ENCODE assay signal across 10 cellular contexts in genomic region chr12:111367661-111368221, GRCh38. TPM values are rescaled to one million over a fixed set of nuclear protein-coding genes. Genes with fewer than 3 reads are reported as not detected.
DNase-seq lines count a peak whose midpoint lies in the region; ATAC-seq, FAIRE-seq and TF ChIP-seq lines count a peak whose summit lies in the region.
"Had no signal": no experiment of that assay in that cellular context is flagged by ENCODE, and none has a peak within 500 bp of the region (broad histone marks: within the 10 kb centered on the region; RNA-seq: fewer than 3 reads in every experiment).

No MANE protein-coding gene starts in this region.

- peak overlapping the region; percentile 49 for H3K56ac ChIP-seq in mesendoderm (ENCODE audit: low read length)

- intact Hi-C loops in vagina (cut with DNase I) = no loop called here

- H3K27me3 ChIP-seq in mesendoderm (ENCODE audit: insufficient read depth, low read length, poor library complexity) (no peaks in the 10 kb centered on the region), vagina (no peaks in the 10 kb centered on the region)

- WGBS in mesendoderm (ENCODE audit: extremely low coverage, insufficient coverage, low lambda C conversion rate) = no CpG with 5 or more reads among the region's 7 CpGs

- H2BK5ac ChIP-seq in mesendoderm (ENCODE audit: low read length) = no peak overlapping the region

- H3K9ac ChIP-seq in mesendoderm (ENCODE audit: low read length) = peak overlapping the region; percentile 85

- peaks cover 5% of the 10 kb centered on the region for H3K4me1 ChIP-seq in mesendoderm (ENCODE audit: control insufficient read depth, low read depth, low read length)
- peaks cover 31% of the 10 kb centered on the region for H3K4me1 ChIP-seq in vagina

- ATAC-seq in central memory CD8-positive, alpha-beta T cell (replicated peaks; ENCODE audit: extremely low read depth, poor library complexity, severe bottlenecking) = no peak
- no peak for ATAC-seq in HG03432 (IDR thresholded peaks at IDR 0.05; ENCODE audit: unreplicated experiment)

- no peak overlapping the region for H4K5ac ChIP-seq in mesendoderm (ENCODE audit: low read length)

- no peak overlapping the region for H3K23ac ChIP-seq in mesendoderm (ENCODE audit: low read length)

- no peak for DNase-seq in activated naive CD4-positive, alpha-beta T cell (lab: John Stamatoyannopoulos, UW)
- DNase-seq in central memory CD8-positive, alpha-beta T cell (ENCODE audit: low spot score in 2 of 2) = no peak
- peak; percentile 16 for DNase-seq in mesendoderm
- DNase-seq in vagina (ENCODE audit: extremely low spot score in 2 of 2) = no peak
- DNase-seq in urothelium cell line (ENCODE audit: low spot score) = no peak
- DNase-seq in iPS-NIHi11 (ENCODE audit: low spot score) = no peak
- DNase-seq: NCI-H2081 had no signal

- peak overlapping the region; percentile 87 for H3K4me2 ChIP-seq in mesendoderm (ENCODE audit: low read length)

- H2BK15ac ChIP-seq in mesendoderm (replicated peaks; ENCODE audit: low read depth) = no peak overlapping the region

- peak overlapping the region; percentile 78 for H3K4me3 Mint-ChIP-seq in activated naive CD4-positive, alpha-beta T cell treated with anti-CD3 and anti-CD28 coated beads, Interleukin-2, amount 50 U/mL, for 24 hours
- H3K4me3 Mint-ChIP-seq in central memory CD8-positive, alpha-beta T cell = peak overlapping the region; percentile 82

- H3K79me2 ChIP-seq in mesendoderm (ENCODE audit: control insufficient read depth, insufficient read depth, low read length) = no peaks in the 10 kb centered on the region

- H2BK120ac ChIP-seq in mesendoderm (ENCODE audit: low read depth, low read length) = no peak overlapping the region

- no peaks in the 10 kb centered on the region for H3K9me3 ChIP-seq in vagina

- H3K79me1 ChIP-seq in mesendoderm (ENCODE audit: low read length) = no peaks in the 10 kb centered on the region

- no peak overlapping the region for H3K27ac ChIP-seq in mesendoderm (ENCODE audit: low read depth, low read length)
- no peak overlapping the region for H3K27ac ChIP-seq in vagina

- H3K36me3 Mint-ChIP-seq in activated naive CD4-positive, alpha-beta T cell treated with anti-CD3 and anti-CD28 coated beads, Interleukin-2, amount 50 U/mL, for 24 hours = no peaks in the 10 kb centered on the region
- peaks cover 6% of the 10 kb centered on the region for H3K36me3 Mint-ChIP-seq in central memory CD8-positive, alpha-beta T cell (ENCODE audit: insufficient read depth)

- TF ChIP-seq CTCF in vagina (IDR thresholded peaks at IDR 0.05) = no peak

- no peak overlapping the region for H3K18ac ChIP-seq in mesendoderm (ENCODE audit: low read length)

- no peak for FAIRE-seq in urothelium cell line (lab: Jason Lieb, UNC)
- FAIRE-seq: G401.6 had no signal

- TF ChIP-seq POLR2A in vagina (IDR thresholded peaks at IDR 0.05) = no peak

- H3K9me3 Mint-ChIP-seq in activated naive CD4-positive, alpha-beta T cell treated with anti-CD3 and anti-CD28 coated beads, Interleukin-2, amount 50 U/mL, for 24 hours = no peaks in the 10 kb centered on the region
- no peaks in the 10 kb centered on the region for H3K9me3 Mint-ChIP-seq in central memory CD8-positive, alpha-beta T cell

- no peak overlapping the region for H3K4ac ChIP-seq in mesendoderm (ENCODE audit: low read depth, low read length)

- no peak overlapping the region for H3K4me3 ChIP-seq in mesendoderm (ENCODE audit: low read length)
- peak overlapping the region; percentile 55 to 91 for H3K4me3 ChIP-seq in vagina

- H3K4me1 Mint-ChIP-seq in activated naive CD4-positive, alpha-beta T cell treated with anti-CD3 and anti-CD28 coated beads, Interleukin-2, amount 50 U/mL, for 24 hours = peaks cover 23% of the 10 kb centered on the region
- peaks cover 25% of the 10 kb centered on the region for H3K4me1 Mint-ChIP-seq in central memory CD8-positive, alpha-beta T cell

- no peaks in the 10 kb centered on the region for H3K27me3 Mint-ChIP-seq in activated naive CD4-positive, alpha-beta T cell treated with anti-CD3 and anti-CD28 coated beads, Interleukin-2, amount 50 U/mL, for 24 hours
- H3K27me3 Mint-ChIP-seq in central memory CD8-positive, alpha-beta T cell = no peaks in the 10 kb centered on the region

- no peak overlapping the region for H2AK5ac ChIP-seq in mesendoderm (ENCODE audit: low read length)

- H3K27ac Mint-ChIP-seq in activated naive CD4-positive, alpha-beta T cell treated with anti-CD3 and anti-CD28 coated beads, Interleukin-2, amount 50 U/mL, for 24 hours = no peak overlapping the region
- H3K27ac Mint-ChIP-seq in central memory CD8-positive, alpha-beta T cell (ENCODE audit: low read depth) = no peak overlapping the region

- no peaks in the 10 kb centered on the region for H3K36me3 ChIP-seq in mesendoderm (ENCODE audit: control insufficient read depth, insufficient read depth, low read length)
- H3K36me3 ChIP-seq in vagina = peaks cover 0 to 10% of the 10 kb centered on the region in 2 donors

- H4K8ac ChIP-seq in mesendoderm (ENCODE audit: low read depth, low read length) = no peak overlapping the region

RNA-seq across cellular contexts. Expression of gene PHETA1, which starts 1.2 kb away (rescaled TPM):
- 4.4 TPM for polyA plus RNA-seq in mesendoderm (2013, experiment 1 of 2)
- 4.3 TPM for polyA plus RNA-seq in mesendoderm (2013, experiment 2 of 2)
- 5.6 TPM for total RNA-seq in vagina

RNA-seq across cellular contexts. Expression of gene SH2B3, which starts 38.0 kb away (rescaled TPM):
- polyA plus RNA-seq in mesendoderm (2013, experiment 1 of 2) = 21.1 TPM
- polyA plus RNA-seq in mesendoderm (2013, experiment 2 of 2) = 21.3 TPM
- total RNA-seq in vagina = 24.1 TPM
